Comparison of ENCODE assay signal across 27 cellular contexts in genomic region chr13:90374183-90374582, GRCh38.
"Had no signal": no experiment of that assay in that cellular context is flagged by ENCODE, and none has a peak within 500 bp of the region (broad histone marks: within the 10 kb centered on the region; RNA-seq: fewer than 3 reads in every experiment).

No MANE protein-coding gene starts in this region.

- H3K36me3 ChIP-seq: colonic mucosa, esophagus squamous epithelium, gastrocnemius medialis, heart right ventricle, left lung, lower lobe of right lung had no signal

- ATAC-seq: effector memory CD8-positive, alpha-beta T cell; esophagus mucosa; gastrocnemius medialis; heart right ventricle; left cardiac atrium; left lung; left ventricle myocardium superior; lower lobe of right lung; mucosa of descending colon had no signal

- H3K4me1 ChIP-seq: colonic mucosa, esophagus squamous epithelium, gastrocnemius medialis, heart right ventricle, left lung, lower lobe of right lung had no signal

- DNase-seq: colonic mucosa; cortex of kidney; effector CD8-positive, alpha-beta T cell; effector memory CD8-positive, alpha-beta T cell; endodermal cell; erythroblast; esophagus squamous epithelium; foreskin fibroblast; foreskin melanocyte; gastrocnemius medialis; glutamatergic neuron; head of caudate nucleus; heart right ventricle; hippocampal formation; left cardiac atrium; left lung; left ventricle myocardium superior; lower lobe of right lung; mesenchymal stem cell; mucosa of descending colon had no signal

- H3K27ac ChIP-seq: colonic mucosa, epithelial cell of prostate, esophagus squamous epithelium, gastrocnemius medialis, heart right ventricle, left lung, lower lobe of right lung had no signal

- H3K4me3 ChIP-seq: colonic mucosa, esophagus squamous epithelium, gastrocnemius medialis, heart right ventricle, left lung, lower lobe of right lung, mucosa of descending colon had no signal

- FAIRE-seq: endometrium, islet of Langerhans, keratinocyte had no signal

- H3K4me1 Mint-ChIP-seq: endodermal cell, mesothelial cell of epicardium had no signal

- H3K4me3 Mint-ChIP-seq: dendritic cell treated with granulocyte-macrophage colony-stimulating factor and Interleukin-4, amounts not matched to agents 40 ng/mL and 50 ng/mL, for 4 days; effector memory CD8-positive, alpha-beta T cell; endodermal cell; mesothelial cell of epicardium had no signal

- H3K9me3 ChIP-seq: colonic mucosa, esophagus squamous epithelium, gastrocnemius medialis, lower lobe of right lung, mucosa of descending colon had no signal

- H3K27me3 ChIP-seq: colonic mucosa, esophagus squamous epithelium, gastrocnemius medialis, heart right ventricle, left lung had no signal

- H3K36me3 Mint-ChIP-seq: mesothelial cell of epicardium had no signal

- H3K27ac Mint-ChIP-seq: dendritic cell treated with granulocyte-macrophage colony-stimulating factor and Interleukin-4, amounts not matched to agents 40 ng/mL and 50 ng/mL, for 4 days; effector memory CD8-positive, alpha-beta T cell; endodermal cell; mesothelial cell of epicardium had no signal

- H3K27me3 Mint-ChIP-seq: dendritic cell treated with granulocyte-macrophage colony-stimulating factor and Interleukin-4, amounts not matched to agents 40 ng/mL and 50 ng/mL, for 4 days; effector memory CD8-positive, alpha-beta T cell had no signal
